ENCODE assay signal across 18 cellular contexts in genomic region chr1:199956005-199956404, GRCh38.
"Had no signal": no experiment of that assay in that cellular context is flagged by ENCODE, and none has a peak within 500 bp of the region (broad histone marks: within the 10 kb centered on the region; RNA-seq: fewer than 3 reads in every experiment).

No MANE protein-coding gene starts in this region.

- DNase-seq: activated B cell treated with CpG ODN at 0.5 μM for 24 hours; activated CD4-positive, alpha-beta T cell treated with anti-CD3 and anti-CD28 coated beads for 48 hours; activated CD8-positive, alpha-beta memory T cell treated with anti-CD3 and anti-CD28 coated beads, Interleukin-2, amount 50 U/mL, for 48 hours; activated naive CD8-positive, alpha-beta T cell treated with anti-CD3 and anti-CD28 coated beads for 36 hours; cerebellar nuclear complex; dorsolateral prefrontal cortex; endodermal cell; kidney; left ventricle myocardium superior; mesenchymal stem cell; natural killer cell; nucleus accumbens; stimulated activated naive CD8-positive, alpha-beta T cell treated with anti-CD3 and anti-CD28 coated beads, Interleukin-15, amount 100 ng/mL, for 72 hours; T-helper 2 cell; testis; upper lobe of right lung had no signal

- FAIRE-seq: kidney had no signal

- H3K27ac ChIP-seq: dorsolateral prefrontal cortex, right atrium auricular region, skin epidermis, testis, upper lobe of right lung had no signal

- H3K4me1 ChIP-seq: right atrium auricular region, testis, upper lobe of right lung had no signal

- ATAC-seq: left ventricle myocardium superior; natural killer cell; stimulated activated naive CD8-positive, alpha-beta T cell treated with anti-CD3 and anti-CD28 coated beads, Interleukin-15, amount 100 ng/mL, for 72 hours; upper lobe of right lung had no signal

- H3K4me3 ChIP-seq: dorsolateral prefrontal cortex, right atrium auricular region, skin epidermis, testis, upper lobe of right lung had no signal

- H3K9me3 ChIP-seq: right atrium auricular region, testis, upper lobe of right lung had no signal

- H3K36me3 ChIP-seq: right atrium auricular region, upper lobe of right lung had no signal

- H3K27me3 ChIP-seq: dorsolateral prefrontal cortex, right atrium auricular region, testis, upper lobe of right lung had no signal
